In genomic region chr17:47295037-47295873, GRCh38 we compare ENCODE assay signal across 16 cellular contexts. TPM values are rescaled to one million over a fixed set of nuclear protein-coding genes. Genes with fewer than 3 reads are reported as not detected.
DNase-seq lines count a peak whose midpoint lies in the region; ATAC-seq and TF ChIP-seq lines count a peak whose summit lies in the region.
"Had no signal": no experiment of that assay in that cellular context is flagged by ENCODE, and none has a peak within 500 bp of the region (broad histone marks: within the 10 kb centered on the region; RNA-seq: fewer than 3 reads in every experiment).

No MANE protein-coding gene starts in this region.

- H3K36me3 Mint-ChIP-seq in MCF 10A (ENCODE audit: insufficient read depth, unreplicated experiment) (no peaks in the 10 kb centered on the region), neural crest cell (ENCODE audit: low read depth) (no peaks in the 10 kb centered on the region)
- H3K36me3 Mint-ChIP-seq: activated naive CD8-positive, alpha-beta T cell had no signal

- H3F3A ChIP-seq in smooth muscle cell (ENCODE audit: low read depth), result no peaks in the 10 kb centered on the region

- no peak overlapping the region for H2AFZ ChIP-seq in smooth muscle cell (ENCODE audit: low read depth)

- H3K9ac ChIP-seq in smooth muscle cell (ENCODE audit: low read depth), result no peak overlapping the region

- intact Hi-C loops in breast epithelium (cut with DNase I; ENCODE audit: low total_unique reads) (no loop called here), MCF 10A (cut with micrococcal nuclease) (no loop called here), thyroid gland (cut with DNase I) (no loop called here)

- peak in 1 of 2 donors; percentile 85 for DNase-seq in breast epithelium (ENCODE audit: low spot score in 2 of 2)
- DNase-seq in MCF 10A (ENCODE audit: unreplicated experiment), result no peak
- DNase-seq in neural crest cell (ENCODE audit: low read depth, low spot score), result peak; percentile 45
- DNase-seq in thyroid gland, result no peak
- no peak for DNase-seq in NCI-H524 (lab: John Stamatoyannopoulos, UW)
- DNase-seq in smooth muscle cell (lab: John Stamatoyannopoulos, UW; ENCODE audit: unreplicated experiment), result no peak
- DNase-seq: COR-L47; NCI-H187; NCI-H526 treated with DMSO at 0.1 percent for 48 hours; stimulated activated CD4-positive, alpha-beta T cell treated with anti-CD3 and anti-CD28 coated beads, Interleukin-2, amount 100 ng/mL, for 24 hours; T-helper 1 cell had no signal

- H3K4me1 ChIP-seq in breast epithelium, result peaks cover 9 to 11% of the 10 kb centered on the region in 2 donors
- H3K4me1 ChIP-seq in ectodermal cell (ENCODE audit: control insufficient read depth, insufficient read depth, low read length), result peaks cover 19% of the 10 kb centered on the region
- peaks cover 17 to 36% of the 10 kb centered on the region in 2 donors for H3K4me1 ChIP-seq in thyroid gland
- peaks cover 9% of the 10 kb centered on the region for H3K4me1 ChIP-seq in smooth muscle cell (ENCODE audit: low read depth)

- no peak for TF ChIP-seq CTCF in breast epithelium (IDR thresholded peaks at IDR 0.05)
- no peak for TF ChIP-seq CTCF in MCF 10A (IDR thresholded peaks at IDR 0.05; ENCODE audit: unreplicated experiment)
- no peak for TF ChIP-seq CTCF in neural crest cell (conservative IDR thresholded peaks at IDR 0.05)
- TF ChIP-seq CTCF in thyroid gland (IDR thresholded peaks at IDR 0.05), result no peak
- no peak for TF ChIP-seq CTCF in smooth muscle cell (IDR thresholded peaks at IDR 0.05; ENCODE audit: borderline replicate concordance, insufficient read depth, poor library complexity, severe bottlenecking)

- H3K4me1 Mint-ChIP-seq in MCF 10A (ENCODE audit: insufficient read depth, unreplicated experiment) (peaks cover 28% of the 10 kb centered on the region), neural crest cell (peaks cover 37% of the 10 kb centered on the region)

- H3K27ac ChIP-seq in breast epithelium (peak overlapping the region; percentile 83 to 86), ectodermal cell (ENCODE audit: insufficient read depth, low read depth, low read length, poor library complexity, severe bottlenecking) (peak overlapping the region; percentile 31), thyroid gland (peak overlapping the region; percentile 75 to 89 (median 83)), smooth muscle cell (ENCODE audit: low read depth) (no peak overlapping the region)
- H3K27ac ChIP-seq: 22Rv1 had no signal

- no peaks in the 10 kb centered on the region for H3K36me3 ChIP-seq in breast epithelium
- H3K36me3 ChIP-seq in ectodermal cell (ENCODE audit: control insufficient read depth, insufficient read depth, low read length), result no peaks in the 10 kb centered on the region
- peaks cover 24 to 34% of the 10 kb centered on the region in 2 donors for H3K36me3 ChIP-seq in thyroid gland
- H3K36me3 ChIP-seq in smooth muscle cell (ENCODE audit: low read depth), result no peaks in the 10 kb centered on the region

- H3K9me3 ChIP-seq in breast epithelium (no peaks in the 10 kb centered on the region), ectodermal cell (ENCODE audit: control insufficient read depth, low read length) (no peaks in the 10 kb centered on the region), thyroid gland (no peaks in the 10 kb centered on the region), smooth muscle cell (replicated peaks; ENCODE audit: low read depth) (no peaks in the 10 kb centered on the region)

- H3K27ac Mint-ChIP-seq in MCF 10A (ENCODE audit: low read depth, unreplicated experiment), result no peak overlapping the region
- peak overlapping the region; percentile 85 for H3K27ac Mint-ChIP-seq in neural crest cell (ENCODE audit: unreplicated experiment)
- H3K27ac Mint-ChIP-seq: activated naive CD8-positive, alpha-beta T cell; dendritic cell treated with granulocyte-macrophage colony-stimulating factor and Interleukin-4, amounts not matched to agents 40 ng/mL and 50 ng/mL, for 4 days had no signal

- H3K4me3 ChIP-seq in breast epithelium, result no peak overlapping the region
- no peak overlapping the region for H3K4me3 ChIP-seq in ectodermal cell (ENCODE audit: insufficient read depth, low read depth, low read length)
- H3K4me3 ChIP-seq in thyroid gland (replicated peaks in 1 of 3), result no peak overlapping the region
- H3K4me3 ChIP-seq in smooth muscle cell, result no peak overlapping the region

- TF ChIP-seq POLR2A in breast epithelium (IDR thresholded peaks at IDR 0.05) (no peak), thyroid gland (IDR thresholded peaks at IDR 0.05) (no peak)

- H3K9me3 Mint-ChIP-seq in MCF 10A (ENCODE audit: unreplicated experiment) (no peaks in the 10 kb centered on the region), neural crest cell (peaks cover 2% of the 10 kb centered on the region)
- H3K9me3 Mint-ChIP-seq: dendritic cell treated with granulocyte-macrophage colony-stimulating factor and Interleukin-4, amounts not matched to agents 40 ng/mL and 50 ng/mL, for 4 days had no signal

- 46 to 55% methylated on average over 14 of the region's 14 CpGs for WGBS in ectodermal cell, 2 experiments
- WGBS in thyroid gland, 2 donors, result 76 to 84% methylated on average over 8 to 11 of the region's 14 CpGs
- 92% methylated on average over 11 of the region's 14 CpGs for WGBS in smooth muscle cell (ENCODE audit: low lambda C conversion rate)

- POLR2A ChIA-PET in MCF 10A (lab: Yijun Ruan, JAX), result interaction anchor here (0.6 kb wide), 1 partner anchor 229 kb away, joined by 3 read pairs; no protein-coding TSS in a partner anchor

- H3K27me3 Mint-ChIP-seq in MCF 10A (ENCODE audit: insufficient read depth, unreplicated experiment) (no peaks in the 10 kb centered on the region), neural crest cell (ENCODE audit: low read depth) (peaks cover 10% of the 10 kb centered on the region)

- CTCF ChIA-PET in MCF 10A (lab: Yijun Ruan, JAX), result interaction anchor here (0.6 kb wide), 1 partner anchor 66 kb away, joined by 3 read pairs; no protein-coding TSS in a partner anchor

- no peaks in the 10 kb centered on the region for H3K27me3 ChIP-seq in breast epithelium
- H3K27me3 ChIP-seq in ectodermal cell (ENCODE audit: control insufficient read depth, insufficient read depth, low read length, poor library complexity, severe bottlenecking), result no peaks in the 10 kb centered on the region
- no peaks in the 10 kb centered on the region for H3K27me3 ChIP-seq in thyroid gland
- H3K27me3 ChIP-seq in smooth muscle cell (ENCODE audit: low read depth), result no peaks in the 10 kb centered on the region

- no peak for ATAC-seq in activated CD4-positive, CD25-positive, alpha-beta regulatory T cell treated with anti-CD3 and anti-CD28 coated beads, Interleukin-2, amount 50 U/mL, for 24 hours

- H4K20me1 ChIP-seq in smooth muscle cell (ENCODE audit: low read depth), result no peaks in the 10 kb centered on the region

- no peak overlapping the region for H3K4me2 ChIP-seq in smooth muscle cell

- H3K79me2 ChIP-seq in smooth muscle cell (ENCODE audit: low read depth), result no peaks in the 10 kb centered on the region

- no TSS peak for BruUV-seq in MCF 10A (replicated peaks; lab: Mats Ljungman, UMichigan)

- H3K4me3 Mint-ChIP-seq in MCF 10A (ENCODE audit: unreplicated experiment) (no peak overlapping the region), neural crest cell (no peak overlapping the region)
- H3K4me3 Mint-ChIP-seq: activated naive CD8-positive, alpha-beta T cell; dendritic cell treated with granulocyte-macrophage colony-stimulating factor and Interleukin-4, amounts not matched to agents 40 ng/mL and 50 ng/mL, for 4 days had no signal

RNA-seq across cellular contexts. Expression of gene EFCAB13, which starts 28.5 kb away (rescaled TPM):
- total RNA-seq in breast epithelium (10 to 100 TPM in 2 of 3 donors, 1 to 10 TPM in 1; 8.8 to 16.4 (median 10.8) TPM), MCF 10A (2022) (1.1 and 1.4 TPM in 2 replicates), neural crest cell (1.5 and 2.2 TPM in 2 replicates), thyroid gland (10 to 100 TPM; 26.5 to 94.1 (median 48.1) TPM), smooth muscle cell (2.0 and 4.6 TPM in 2 replicates)
- 2.5 TPM for polyA plus RNA-seq in ectodermal cell (2013, experiment 1 of 4)
- 1.7 TPM for polyA plus RNA-seq in ectodermal cell (2013, experiment 2 of 4)
- 1.4 TPM for polyA plus RNA-seq in ectodermal cell (2013, experiment 3 of 4)
- polyA plus RNA-seq in ectodermal cell (2013, experiment 4 of 4), result 1.6 TPM
- 1.2 and 3.3 TPM in 2 replicates for polyA plus RNA-seq in smooth muscle cell

RNA-seq across cellular contexts. Expression of gene ITGB3, which starts 41.6 kb away (rescaled TPM):
- total RNA-seq in breast epithelium (10 to 100 TPM in 2 of 3 donors, 1 to 10 TPM in 1; 3.8 to 29.8 (median 14.6) TPM), MCF 10A (2022) (0.98 and 1.1 TPM in 2 replicates), neural crest cell (0.09 and 0.11 TPM in 2 replicates), thyroid gland (100 to 1,000 TPM; 102 to 260 (median 149) TPM), smooth muscle cell (5.1 and 7.9 TPM in 2 replicates)
- polyA plus RNA-seq in ectodermal cell (2013, experiment 1 of 4), result 0.13 TPM
- not detected for polyA plus RNA-seq in ectodermal cell (2013, experiment 2 of 4)
- 0.27 TPM for polyA plus RNA-seq in ectodermal cell (2013, experiment 3 of 4)
- 0.32 TPM for polyA plus RNA-seq in ectodermal cell (2013, experiment 4 of 4)
- polyA plus RNA-seq in smooth muscle cell, result 3.9 and 5.2 TPM in 2 replicates
